Comparison of ENCODE assay signal across 29 cellular contexts in genomic region chr2:190184460-190184859, GRCh38.
DNase-seq lines count a peak whose midpoint lies in the region; ATAC-seq, FAIRE-seq and TF ChIP-seq lines count a peak whose summit lies in the region.
"Had no signal": no experiment of that assay in that cellular context is flagged by ENCODE, and none has a peak within 500 bp of the region (broad histone marks: within the 10 kb centered on the region; RNA-seq: fewer than 3 reads in every experiment).

No MANE protein-coding gene starts in this region.

- ATAC-seq in HepG2, result no peak
- ATAC-seq in activated T-cell treated with anti-CD3 and anti-CD28 coated beads, Interleukin-2, amount 50 U/mL, for 4 hours, result no peak
- ATAC-seq: A549; CD8-positive, alpha-beta T cell had no signal

- no peak overlapping the region for H3K4me2 ChIP-seq in HepG2 (ENCODE audit: low read depth, low read length)
- H3K4me2 ChIP-seq: A549 had no signal

- no peaks in the 10 kb centered on the region for H3K36me3 ChIP-seq in liver (ENCODE audit: control insufficient read depth in 4 of 4, insufficient read depth in 3 of 4, low read depth in 1 of 4, low read length in 3 of 4)
- H3K36me3 ChIP-seq in HepG2 (replicated peaks in 1 of 2; ENCODE audit: control insufficient read depth in 1 of 2, insufficient read depth in 2 of 2, low read length in 2 of 2), result no peaks in the 10 kb centered on the region; a peak in 2 of 5 replicates
- H3K36me3 ChIP-seq in ascending aorta, result no peaks in the 10 kb centered on the region
- no peaks in the 10 kb centered on the region for H3K36me3 ChIP-seq in mucosa of rectum (ENCODE audit: control insufficient read depth in 2 of 2, insufficient read depth in 2 of 2, low read length in 2 of 2)
- H3K36me3 ChIP-seq: WERI-Rb-1 had no signal

- H3K4me1 ChIP-seq in liver (ENCODE audit: control insufficient read depth in 4 of 4, insufficient read depth in 4 of 4, low read length in 3 of 4) (peaks cover 0 to 10% (median 3%) of the 10 kb centered on the region in 4 donors), HepG2 (ENCODE audit: insufficient read depth, low read length) (peaks cover 14% of the 10 kb centered on the region), ascending aorta (peaks cover 0 to 3% of the 10 kb centered on the region in 2 donors), mucosa of rectum (ENCODE audit: control insufficient read depth in 2 of 2, insufficient read depth in 2 of 2, low read length in 2 of 2) (peaks cover 10 to 19% of the 10 kb centered on the region in 2 donors)

- POLR2A ChIA-PET in HepG2 (lab: Yijun Ruan, JAX), result no interaction called here
- POLR2A ChIA-PET in HEK293T (lab: Yijun Ruan, JAX), result no interaction called here

- BruUV-seq in HepG2 (replicated peaks; lab: Mats Ljungman, UMichigan), result no TSS peak

- no peak for TF ChIP-seq RAD21 in liver (IDR thresholded peaks at IDR 0.05)
- no peak for TF ChIP-seq RAD21 in HepG2 (CRISPR knock-in tag; IDR thresholded peaks at IDR 0.05)

- peaks cover 10% of the 10 kb centered on the region for H3K27me3 Mint-ChIP-seq in activated T-cell treated with anti-CD3 and anti-CD28 coated beads, Interleukin-2, amount 50 U/mL, for 4 hours (ENCODE audit: low read depth)

- no peaks in the 10 kb centered on the region for H4K20me1 ChIP-seq in HepG2 (ENCODE audit: insufficient read depth, low read length)

- H3K27ac ChIP-seq in liver (ENCODE audit: low read depth in 1 of 2, low read length in 2 of 2) (no peak overlapping the region), HepG2 (ENCODE audit: extremely low read length, insufficient read depth, low read length) (no peak overlapping the region), ascending aorta (peak overlapping the region; percentile 22 to 35), mucosa of rectum (ENCODE audit: low read depth in 2 of 2, low read length in 2 of 2) (peak overlapping the region; percentile 29 to 60)
- H3K27ac ChIP-seq: A549, WERI-Rb-1 had no signal

- H3K4me1 Mint-ChIP-seq in activated T-cell treated with anti-CD3 and anti-CD28 coated beads, Interleukin-2, amount 50 U/mL, for 4 hours (ENCODE audit: low read depth), result peaks cover 9% of the 10 kb centered on the region

- intact Hi-C loops in HepG2 (cut with micrococcal nuclease; ENCODE audit: unreplicated experiment), result loop anchor here (5.0 to 10.0 kb wide), 2 partner anchors 130 to 328 kb away; partner anchors contain the start of gene HIBCH
- intact Hi-C loops in ascending aorta (cut with DNase I), result no loop called here

- H2AFZ ChIP-seq in HepG2 (ENCODE audit: low read length), result no peak overlapping the region

- H3K4me3 ChIP-seq in liver (ENCODE audit: low read depth in 1 of 3, low read length in 3 of 3) (no peak overlapping the region), HepG2 (replicated peaks in 1 of 3; ENCODE audit: insufficient read depth in 1 of 3, low read depth in 2 of 3, low read length in 3 of 3) (no peak overlapping the region), ascending aorta (no peak overlapping the region), mucosa of rectum (ENCODE audit: low read length in 2 of 2) (peak overlapping the region in 1 of 2 donors; percentile 38)
- H3K4me3 ChIP-seq: A549 had no signal

- TF ChIP-seq EP300 in HepG2 (IDR thresholded peaks at IDR 0.05; ENCODE audit: low read depth in 2 of 2, low read length in 2 of 2) (no peak), HepG2 (CRISPR knock-in tag; IDR thresholded peaks at IDR 0.05; ENCODE audit: borderline replicate concordance) (no peak)

- WGBS in liver, result 82% methylated on average over 4 of the region's 4 CpGs
- whole genome bisulfite sequencing in HepG2 (ENCODE audit: low lambda C conversion rate), result 93% methylated on average over 4 of the region's 4 CpGs

- TF ChIP-seq CTCF in liver (IDR thresholded peaks at IDR 0.05; ENCODE audit: low read depth, low read length, missing input control) (no peak), HepG2 (CRISPR knock-in tag; IDR thresholded peaks at IDR 0.05) (no peak), ascending aorta (IDR thresholded peaks at IDR 0.05) (no peak)

- H3K9ac ChIP-seq in liver (ENCODE audit: low read depth in 1 of 2, low read length in 2 of 2), result no peak overlapping the region
- no peak overlapping the region for H3K9ac ChIP-seq in HepG2 (ENCODE audit: insufficient read depth, low read depth, low read length)
- H3K9ac ChIP-seq in mucosa of rectum (ENCODE audit: low read depth in 1 of 2, low read length in 2 of 2), result no peak overlapping the region

- no peak for FAIRE-seq in HepG2 (lab: Jason Lieb, UNC)
- FAIRE-seq: A549, bronchial epithelial cell, GM12892, RCC 7860 had no signal

- H3K9me3 ChIP-seq in liver (ENCODE audit: control insufficient read depth in 4 of 4, low read length in 3 of 4), result no peaks in the 10 kb centered on the region
- no peaks in the 10 kb centered on the region for H3K9me3 ChIP-seq in HepG2 (ENCODE audit: low read length)
- no peaks in the 10 kb centered on the region for H3K9me3 ChIP-seq in ascending aorta
- H3K9me3 ChIP-seq in mucosa of rectum (ENCODE audit: control insufficient read depth in 2 of 2, low read length in 2 of 2), result no peaks in the 10 kb centered on the region
- H3K9me3 ChIP-seq: A549 had no signal

- no peak overlapping the region for H3K4me3 Mint-ChIP-seq in activated T-cell treated with anti-CD3 and anti-CD28 coated beads, Interleukin-2, amount 50 U/mL, for 4 hours
- H3K4me3 Mint-ChIP-seq: activated CD4-positive, alpha-beta T cell treated with anti-CD3 and anti-CD28 coated beads, Interleukin-2, amount 10 ng/mL, durations not matched to agents 24 days and 14 days; activated naive CD8-positive, alpha-beta T cell; CD8-positive, alpha-beta T cell; type B pancreatic cell had no signal

- H3K27me3 ChIP-seq in liver (ENCODE audit: control insufficient read depth in 4 of 4, insufficient read depth in 4 of 4, low read length in 3 of 4) (no peaks in the 10 kb centered on the region), HepG2 (ENCODE audit: control insufficient read depth in 1 of 2, insufficient read depth in 2 of 2, low read length in 2 of 2) (no peaks in the 10 kb centered on the region; a peak in 1 of 5 replicates), ascending aorta (no peaks in the 10 kb centered on the region), mucosa of rectum (ENCODE audit: control insufficient read depth in 2 of 2, insufficient read depth in 2 of 2, low read length in 2 of 2) (no peaks in the 10 kb centered on the region)

- no peaks in the 10 kb centered on the region for H3K79me2 ChIP-seq in HepG2 (ENCODE audit: insufficient read depth, low read length)

- CTCF ChIA-PET in HepG2 (lab: Yijun Ruan, JAX; ENCODE audit: low intra/inter-chr PET ratio, low total read pairs) (no interaction called here), HEK293T (lab: Yijun Ruan, JAX) (no interaction called here)

- no peaks in the 10 kb centered on the region for H3K9me3 Mint-ChIP-seq in activated T-cell treated with anti-CD3 and anti-CD28 coated beads, Interleukin-2, amount 50 U/mL, for 4 hours
- H3K9me3 Mint-ChIP-seq: activated CD4-positive, alpha-beta T cell treated with anti-CD3 and anti-CD28 coated beads, Interleukin-2, amount 10 ng/mL, durations not matched to agents 24 days and 14 days; CD8-positive, alpha-beta T cell; type B pancreatic cell had no signal

- no peak for TF ChIP-seq POLR2A in HepG2 (IDR thresholded peaks at IDR 0.05; ENCODE audit: insufficient read depth in 1 of 2, low read depth in 2 of 2, low read length in 2 of 2)

- DNase-seq in HepG2 (ENCODE audit: low spot score) (no peak), ascending aorta (ENCODE audit: low spot score in 2 of 2) (no peak), Ammon's horn (ENCODE audit: low spot score) (no peak), HEK293T (ENCODE audit: extremely low spot score) (no peak), NCI-H345 treated with DMSO at 0.1 percent for 48 hours (lab: John Stamatoyannopoulos, UW; ENCODE audit: unreplicated experiment) (no peak)
- DNase-seq in activated T-cell treated with anti-CD3 and anti-CD28 coated beads, Interleukin-2, amount 50 U/mL, for 4 hours, result no peak
- DNase-seq: activated CD4-positive, alpha-beta T cell treated with anti-CD3 and anti-CD28 coated beads, Interleukin-2, amount 10 ng/mL, durations not matched to agents 24 days and 14 days; activated effector memory CD4-positive, alpha-beta T cell treated with Interleukin-2 at 50 U/mL for 16 hours; AML-193; anterior cingulate cortex; CD8-positive, alpha-beta T cell; DMS 273 treated with DMSO at 0.1 percent for 48 hours; effector CD4-positive, alpha-beta T cell; H7; NCI-H1048; NCI-H2107; NCI-H446 treated with DMSO at 0.1 percent for 48 hours; NCI-H774; SIG-M5; stimulated activated CD4-positive, alpha-beta T cell treated with anti-CD3 and anti-CD28 coated beads, Interleukin-4, amount 100 ng/mL, for 24 hours; WERI-Rb-1 had no signal

- peaks cover 1% of the 10 kb centered on the region for H3K36me3 Mint-ChIP-seq in activated T-cell treated with anti-CD3 and anti-CD28 coated beads, Interleukin-2, amount 50 U/mL, for 4 hours (ENCODE audit: insufficient read depth)
- H3K36me3 Mint-ChIP-seq: CD8-positive, alpha-beta T cell; type B pancreatic cell had no signal

- in situ Hi-C loops in HepG2 (cut with HindIII; ENCODE audit: extremely low pct_ligation_motif_present, low pct_unique_long_range_greater_than_20kb), result no loop called here

TF ChIP-seq in liver, 16 proteins besides CTCF, POLR2A, EP300 and RAD21:
- TF ChIP-seq ATF3 (IDR thresholded peaks at IDR 0.05), result no peak
- TF ChIP-seq NR2F2 (IDR thresholded peaks at IDR 0.05), result peak; percentile 49

TF ChIP-seq in HepG2, 621 proteins besides CTCF, POLR2A, EP300 and RAD21 (continues in another document):
- TF ChIP-seq ZKSCAN8 (CRISPR knock-in tag; IDR thresholded peaks at IDR 0.05; ENCODE audit: borderline replicate concordance) (no peak), HMGA1 (CRISPR knock-in tag; conservative IDR thresholded peaks at IDR 0.05) (no peak), NFIB (CRISPR knock-in tag; IDR thresholded peaks at IDR 0.05; ENCODE audit: borderline replicate concordance) (no peak), ZSCAN29 (CRISPR knock-in tag; conservative IDR thresholded peaks at IDR 0.05) (no peak), ZNF616 (CRISPR knock-in tag; IDR thresholded peaks at IDR 0.05; ENCODE audit: low read depth) (no peak), ZBTB7B (CRISPR knock-in tag; IDR thresholded peaks at IDR 0.05) (no peak)

TF ChIP-seq in HEK293T, 16 proteins besides CTCF, POLR2A, EP300 and RAD21 (continues in another document):
- TF ChIP-seq L3MBTL2 (conservative IDR thresholded peaks at IDR 0.05) (no peak), LEF1 (IDR thresholded peaks at IDR 0.05; ENCODE audit: borderline replicate concordance) (no peak), HDGF (IDR thresholded peaks at IDR 0.05; ENCODE audit: borderline replicate concordance) (no peak), SP1 (IDR thresholded peaks at IDR 0.05) (no peak), FOXM1 (IDR thresholded peaks at IDR 0.05; ENCODE audit: borderline replicate concordance) (no peak), ZNF384 (IDR thresholded peaks at IDR 0.05) (no peak), FOXK2 (IDR thresholded peaks at IDR 0.05) (no peak), ELF4 (IDR thresholded peaks at IDR 0.05) (no peak), NFRKB (IDR thresholded peaks at IDR 0.05) (no peak), FOXA1 (IDR thresholded peaks at IDR 0.05) (no peak), BHLHE40 (IDR thresholded peaks at IDR 0.05; ENCODE audit: borderline replicate concordance) (no peak)

Comparison
In these comparisons a context has a peak if more than half of its experiments do, and no peak if none do; other contexts are left out.
1. H3K27ac ChIP-seq: peak in ascending aorta (2 of 2) and mucosa of rectum (2 of 2); none in liver (0 of 2) and HepG2 (single experiment).